1 cellular context compared by ENCODE assay signal in genomic region chr1:21673853-21674252, GRCh38.
TF ChIP-seq lines count a peak whose summit lies in the region.

No MANE protein-coding gene starts in this region.

TF ChIP-seq in K562, 482 proteins besides CTCF, POLR2A, EP300 and RAD21 (continued from another document):
- 0 out of 2 replicates have a peak, but pooled peaks have one; percentile 1 for TF ChIP-seq GABPB1 (CRISPR knock-in tag; IDR thresholded peaks at IDR 0.05)
- 0 out of 2 replicates have a peak, but pooled peaks have one; percentile 18 for TF ChIP-seq SUPT5H (IDR thresholded peaks at IDR 0.05)
